ENCODE assay signal across 28 cellular contexts in the genomic region with DNA sequence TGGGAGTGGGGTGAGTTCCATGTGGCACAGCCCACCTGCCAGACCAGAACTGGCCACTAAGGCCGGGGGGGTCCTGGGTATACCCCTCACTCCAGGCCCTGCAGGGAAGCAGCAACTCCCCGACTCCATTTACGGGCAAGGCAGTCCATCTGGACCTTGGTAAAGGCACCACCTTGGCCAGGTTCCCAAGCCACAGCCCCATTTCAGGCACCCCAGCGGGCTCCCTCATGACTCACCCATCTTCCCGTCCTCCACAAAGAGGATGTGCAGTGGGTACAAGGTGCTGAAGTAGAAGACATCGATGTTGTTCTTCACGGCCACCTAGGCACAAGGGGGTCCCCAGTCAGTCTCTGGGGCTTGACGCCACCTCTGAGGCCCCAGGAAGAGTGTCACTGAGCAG. TPM values are rescaled to one million over a fixed set of nuclear protein-coding genes. Genes with fewer than 3 reads are reported as not detected.
DNase-seq lines count a peak whose midpoint lies in the region; ATAC-seq and TF ChIP-seq lines count a peak whose summit lies in the region.
"Had no signal": no experiment of that assay in that cellular context is flagged by ENCODE, and none has a peak within 500 bp of the region (broad histone marks: within the 10 kb centered on the region; RNA-seq: fewer than 3 reads in every experiment).

No MANE protein-coding gene starts in this region.

- H3K27ac ChIP-seq in right cardiac atrium (ENCODE audit: low read length) (no peak overlapping the region), adrenal gland (peak overlapping the region; percentile 24 to 88 (median 46)), mesenchymal stem cell (ENCODE audit: low read length, poor library complexity, severe bottlenecking) (peak overlapping the region; percentile 5)
- H3K27ac ChIP-seq: HL-60, neural progenitor cell had no signal

- 91% methylated on average over 8 of the region's 8 CpGs for WGBS in right cardiac atrium
- WGBS in adrenal gland, 4 donors: 54 to 66% (median 64%) methylated on average over 5 to 8 of the region's 8 CpGs
- 84% methylated on average over 8 of the region's 8 CpGs for WGBS in mesenchymal stem cell

- peak overlapping the region in 1 of 2 experiments; percentile 24 for H3K23ac ChIP-seq in mesenchymal stem cell (ENCODE audit: low read length in 2 of 2)

- H3K4me3 ChIP-seq in right cardiac atrium (ENCODE audit: low read length) (no peak overlapping the region), adrenal gland (no peak overlapping the region), mesenchymal stem cell (ENCODE audit: insufficient read depth in 1 of 2, low read depth in 1 of 2, low read length in 2 of 2) (no peak overlapping the region)
- H3K4me3 ChIP-seq: HAP-1, neural progenitor cell had no signal

- H2AFZ ChIP-seq in mesenchymal stem cell (ENCODE audit: low read depth, low read length): no peak overlapping the region
- H2AFZ ChIP-seq: neural progenitor cell had no signal

- no peak overlapping the region for H2BK5ac ChIP-seq in mesenchymal stem cell (ENCODE audit: low read depth, low read length, poor library complexity, severe bottlenecking)

- H3K27ac Mint-ChIP-seq in stimulated activated naive B cell treated with anti-CD40 and anti-IgM and Interleukin-4, amounts not matched to agents 10 μg/mL and 1 μg/mL and 100 μg/mL, for 72 hours: peak overlapping the region; percentile 77
- H3K27ac Mint-ChIP-seq: activated B cell treated with CpG ODN at 0.5 μM for 24 hours; activated naive CD8-positive, alpha-beta T cell; neural progenitor cell; progenitor cell of endocrine pancreas; T-helper 2 cell treated with Interferon-gamma antibody and Interleukin-4, amounts not matched to agents 5 μg/mL and 100 μg/mL, for 36 hours had no signal

- H3K18ac ChIP-seq in mesenchymal stem cell (ENCODE audit: low read depth in 1 of 2, low read length in 2 of 2): peak overlapping the region; percentile 83 to 84

- no peak overlapping the region for H3K4me3 Mint-ChIP-seq in stimulated activated naive B cell treated with anti-CD40 and anti-IgM and Interleukin-4, amounts not matched to agents 10 μg/mL and 1 μg/mL and 100 μg/mL, for 72 hours
- H3K4me3 Mint-ChIP-seq: activated B cell treated with CpG ODN at 0.5 μM for 24 hours; activated naive CD8-positive, alpha-beta T cell; CD8-positive, alpha-beta memory T cell; neural progenitor cell; T-helper 2 cell treated with Interferon-gamma antibody and Interleukin-4, amounts not matched to agents 5 μg/mL and 100 μg/mL, for 36 hours had no signal

- H3K27me3 Mint-ChIP-seq in stimulated activated naive B cell treated with anti-CD40 and anti-IgM and Interleukin-4, amounts not matched to agents 10 μg/mL and 1 μg/mL and 100 μg/mL, for 72 hours: no peaks in the 10 kb centered on the region
- H3K27me3 Mint-ChIP-seq: activated B cell treated with CpG ODN at 0.5 μM for 24 hours; activated naive CD8-positive, alpha-beta T cell; progenitor cell of endocrine pancreas had no signal

- peak overlapping the region in 1 of 2 experiments; percentile 92 for H3K14ac ChIP-seq in mesenchymal stem cell (ENCODE audit: low read length in 2 of 2)

- H2BK120ac ChIP-seq in mesenchymal stem cell (ENCODE audit: low read depth, low read length): peak overlapping the region; percentile 69

- no peak for TF ChIP-seq POLR2A in adrenal gland (IDR thresholded peaks at IDR 0.05)

- no peak overlapping the region for H3K9ac ChIP-seq in mesenchymal stem cell (ENCODE audit: low read length)
- H3K9ac ChIP-seq: neural progenitor cell had no signal

- no peaks in the 10 kb centered on the region for H3K9me3 Mint-ChIP-seq in stimulated activated naive B cell treated with anti-CD40 and anti-IgM and Interleukin-4, amounts not matched to agents 10 μg/mL and 1 μg/mL and 100 μg/mL, for 72 hours
- H3K9me3 Mint-ChIP-seq: activated B cell treated with CpG ODN at 0.5 μM for 24 hours; CD8-positive, alpha-beta memory T cell; neural progenitor cell; T-helper 2 cell treated with Interferon-gamma antibody and Interleukin-4, amounts not matched to agents 5 μg/mL and 100 μg/mL, for 36 hours had no signal

- H3K4ac ChIP-seq in mesenchymal stem cell (ENCODE audit: low read depth in 1 of 2, low read length in 2 of 2): peak overlapping the region; percentile 57 to 84

- H3K9me3 ChIP-seq in right cardiac atrium (ENCODE audit: control insufficient read depth, low read length) (no peaks in the 10 kb centered on the region), adrenal gland (replicated peaks in 1 of 3) (no peaks in the 10 kb centered on the region), mesenchymal stem cell (ENCODE audit: control insufficient read depth, low read length) (no peaks in the 10 kb centered on the region)
- H3K9me3 ChIP-seq: HAP-1 had no signal

- peaks cover 45 to 75% of the 10 kb centered on the region in 2 donors for H3K36me3 Mint-ChIP-seq in stimulated activated naive B cell treated with anti-CD40 and anti-IgM and Interleukin-4, amounts not matched to agents 10 μg/mL and 1 μg/mL and 100 μg/mL, for 72 hours
- H3K36me3 Mint-ChIP-seq: activated naive CD8-positive, alpha-beta T cell had no signal

- peaks cover 15 to 19% of the 10 kb centered on the region in 2 donors for H3K4me1 Mint-ChIP-seq in stimulated activated naive B cell treated with anti-CD40 and anti-IgM and Interleukin-4, amounts not matched to agents 10 μg/mL and 1 μg/mL and 100 μg/mL, for 72 hours
- H3K4me1 Mint-ChIP-seq: activated B cell treated with CpG ODN at 0.5 μM for 24 hours; CD8-positive, alpha-beta memory T cell had no signal

- H3K79me1 ChIP-seq in mesenchymal stem cell (replicated peaks; ENCODE audit: low read length, poor library complexity, severe bottlenecking): peaks cover 1% of the 10 kb centered on the region

- peak overlapping the region; percentile 38 to 71 for H2BK12ac ChIP-seq in mesenchymal stem cell (ENCODE audit: low read length in 2 of 2)

- peak overlapping the region; percentile 25 for H3K4me2 ChIP-seq in mesenchymal stem cell (ENCODE audit: low read length, poor library complexity, severe bottlenecking)
- H3K4me2 ChIP-seq: neural progenitor cell had no signal

- H3K36me3 ChIP-seq in adrenal gland (replicated peaks in 1 of 2) (peaks cover 0 to 80% of the 10 kb centered on the region in 2 donors), mesenchymal stem cell (ENCODE audit: control insufficient read depth in 1 of 2, insufficient read depth in 2 of 2, low read depth in 1 of 2, low read length in 2 of 2) (peaks cover 40 to 97% of the 10 kb centered on the region in 2 experiments)
- H3K36me3 ChIP-seq: neural progenitor cell had no signal

- H3K27me3 ChIP-seq in right cardiac atrium (ENCODE audit: control insufficient read depth, insufficient read depth) (no peaks in the 10 kb centered on the region), adrenal gland (no peaks in the 10 kb centered on the region), mesenchymal stem cell (ENCODE audit: control insufficient read depth in 1 of 2, insufficient read depth in 1 of 2, low read length in 2 of 2) (no peaks in the 10 kb centered on the region)
- H3K27me3 ChIP-seq: neural progenitor cell had no signal

- DNase-seq in right cardiac atrium (peak in 2 of 3 donors; percentile 34 to 37), Right ventricle myocardium superior (no peak), adrenal gland (peak in 5 of 7 donors; percentile 59 to 77 (median 72)), mesenchymal stem cell (no peak), SHP77 (lab: John Stamatoyannopoulos, UW) (no peak)
- no peak for DNase-seq in stimulated activated naive B cell treated with anti-CD40 and anti-IgM and Interleukin-4, amounts not matched to agents 10 μg/mL and 1 μg/mL and 100 μg/mL, for 72 hours
- DNase-seq: 8988T; activated B cell treated with CpG ODN at 0.5 μM for 24 hours; activated CD4-positive, alpha-beta T cell treated with anti-CD3 and anti-CD28 coated beads, Interleukin-2, amount 50 U/mL, for 4 hours; activated CD8-positive, alpha-beta memory T cell treated with anti-CD3 and anti-CD28 coated beads, Interleukin-2, amount 50 U/mL, for 4 hours; AML-193; CD8-positive, alpha-beta memory T cell; cerebellar nuclear complex; effector CD8-positive, alpha-beta T cell; erythroblast; foreskin melanocyte; NCI-H1105 treated with DMSO at 0.1 percent for 48 hours; NCI-H2029 treated with DMSO at 0.1 percent for 48 hours; NCI-H82 had no signal

- H4K91ac ChIP-seq in mesenchymal stem cell (ENCODE audit: low read length): peak overlapping the region; percentile 93

- peak overlapping the region; percentile 93 for H2BK15ac ChIP-seq in mesenchymal stem cell (ENCODE audit: low read depth, poor library complexity, severe bottlenecking)

- no peak for ATAC-seq in right cardiac atrium
- no peak for ATAC-seq in Right ventricle myocardium superior (ENCODE audit: poor library complexity)
- no peak for ATAC-seq in stimulated activated naive B cell treated with anti-CD40 and anti-IgM and Interleukin-4, amounts not matched to agents 10 μg/mL and 1 μg/mL and 100 μg/mL, for 72 hours (replicated peaks)
- ATAC-seq in GM21367 (IDR thresholded peaks at IDR 0.05; ENCODE audit: unreplicated experiment): no peak
- ATAC-seq in HG03457 (IDR thresholded peaks at IDR 0.05; ENCODE audit: unreplicated experiment): no peak

- TF ChIP-seq CTCF in adrenal gland (IDR thresholded peaks at IDR 0.05): no peak

- H3K4me1 ChIP-seq in right cardiac atrium (ENCODE audit: control insufficient read depth, insufficient read depth, low read length) (no peaks in the 10 kb centered on the region), adrenal gland (replicated peaks in 1 of 2) (peaks cover 11 to 20% of the 10 kb centered on the region in 2 donors), mesenchymal stem cell (ENCODE audit: control insufficient read depth, insufficient read depth, low read depth, low read length) (peaks cover 39% of the 10 kb centered on the region)
- H3K4me1 ChIP-seq: HAP-1, neural progenitor cell had no signal

- peak overlapping the region; percentile 90 for H4K8ac ChIP-seq in mesenchymal stem cell (ENCODE audit: low read length)

- peak overlapping the region; percentile 31 for H2AK5ac ChIP-seq in mesenchymal stem cell (ENCODE audit: low read length, severe bottlenecking)

- intact Hi-C loops in right cardiac atrium (cut with DNase I) (no loop called here), Right ventricle myocardium superior (cut with DNase I) (no loop called here), adrenal gland (cut with DNase I) (no loop called here)

RNA-seq across cellular contexts. Expression of a gene that starts 15.7 kb away (rescaled TPM):
- total RNA-seq in right cardiac atrium (1 to 10 TPM; 1.1 to 2.9 (median 1.6) TPM), Right ventricle myocardium superior (1.3 TPM), adrenal gland (1 to 10 TPM in 7 of 8 donors, under 1 TPM in 1; 0.54 to 3.7 (median 1.8) TPM)
- polyA plus RNA-seq in right cardiac atrium (1.2 TPM), adrenal gland (10 to 100 TPM in 1 of 3 donors, 1 to 10 TPM in 1, under 1 TPM in 1; 0.51 to 14.4 (median 9.1) TPM)
- polyA plus RNA-seq in mesenchymal stem cell (2013, experiment 1 of 2): 0.06 TPM
- 0.04 TPM for polyA plus RNA-seq in mesenchymal stem cell (2013, experiment 2 of 2)
- total RNA-seq: CD8-positive, alpha-beta memory T cell had no signal
- polyA plus RNA-seq: CD8-positive, alpha-beta memory T cell; keratinocyte had no signal

RNA-seq across cellular contexts. Expression of a gene that starts 24.8 kb away (rescaled TPM):
- total RNA-seq in right cardiac atrium (10 to 100 TPM; 17.1 to 25.7 (median 22.6) TPM), Right ventricle myocardium superior (24.4 TPM), adrenal gland (10 to 100 TPM; 29.7 to 87.3 (median 55.6) TPM)
- polyA plus RNA-seq in right cardiac atrium (16.9 TPM), adrenal gland (10 to 100 TPM in 2 of 3 donors, 1 to 10 TPM in 1; 3.6 to 42.1 (median 33.1) TPM)
- 21.8 TPM for polyA plus RNA-seq in mesenchymal stem cell (2013, experiment 1 of 2)
- 22.6 TPM for polyA plus RNA-seq in mesenchymal stem cell (2013, experiment 2 of 2)
- total RNA-seq: activated B cell treated with CpG ODN at 0.5 μM for 24 hours had no signal

RNA-seq across cellular contexts. Expression of a gene that starts 57.2 kb away (rescaled TPM):
- 10 to 100 TPM; 33.5 to 44.6 (median 40.3) TPM for total RNA-seq in right cardiac atrium
- polyA plus RNA-seq in right cardiac atrium: 21.7 TPM
- total RNA-seq in Right ventricle myocardium superior: 25.6 TPM
- 100 to 1,000 TPM; 100 to 190 (median 121) TPM for total RNA-seq in adrenal gland
- 10 to 100 TPM; 47.6 to 69.5 (median 55.8) TPM for polyA plus RNA-seq in adrenal gland
- polyA plus RNA-seq in mesenchymal stem cell (2013, experiment 1 of 2): 36.9 TPM
- polyA plus RNA-seq in mesenchymal stem cell (2013, experiment 2 of 2): 35.5 TPM

Comparison
In these comparisons a context has a peak if more than half of its experiments do, and no peak if none do; other contexts are left out.
1. DNase-seq: peak in right cardiac atrium (2 of 3) and adrenal gland (5 of 7); none in Right ventricle myocardium superior (single experiment), mesenchymal stem cell (single experiment), stimulated activated naive B cell treated with anti-CD40 and anti-IgM and Interleukin-4, amounts not matched to agents 10 μg/mL and 1 μg/mL and 100 μg/mL, for 72 hours (single experiment) and SHP77 (0 of 2).